ENCODE assay signal across 1 cellular context in the genomic region with DNA sequence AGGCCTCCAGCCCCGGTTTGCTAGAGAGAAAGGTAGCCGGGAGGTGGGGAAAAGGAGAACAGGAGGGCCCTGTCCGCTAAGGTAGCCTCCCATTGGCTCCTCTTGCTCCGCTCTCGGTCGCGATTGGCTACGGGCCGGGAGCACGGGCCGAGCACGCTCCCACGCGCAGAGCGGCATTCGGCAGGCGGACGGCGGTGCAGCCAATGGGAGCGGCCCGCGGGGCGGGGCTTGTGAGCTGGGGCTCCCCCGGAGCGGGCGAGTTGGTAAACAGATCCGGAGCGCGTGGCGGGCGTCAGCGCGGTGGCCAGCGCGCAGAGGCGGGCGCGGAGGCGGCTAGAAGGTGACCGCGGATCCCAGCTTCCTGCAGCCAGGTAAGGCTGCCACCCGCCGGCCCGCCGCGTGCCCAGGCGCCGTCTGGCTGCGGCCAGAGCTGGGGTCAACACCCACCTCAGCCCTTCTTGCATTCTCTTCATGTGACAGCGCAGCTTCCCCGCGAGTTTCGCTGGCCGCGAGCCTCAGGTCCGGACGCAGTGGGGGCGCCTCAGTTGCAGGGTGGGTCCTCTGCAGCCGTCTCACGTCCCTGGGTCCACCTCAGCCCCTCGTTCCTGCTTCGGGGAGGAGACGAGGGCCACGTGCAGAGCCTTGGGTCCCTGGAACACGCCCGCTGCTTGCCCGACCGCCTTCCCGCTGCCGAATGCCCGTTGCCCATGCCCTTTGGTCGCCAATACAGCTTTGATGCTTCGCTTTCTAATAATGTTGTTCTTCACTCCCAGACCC.
TF ChIP-seq lines count a peak whose summit lies in the region.

Gene COQ8A, plus strand, starts transcription at position 266 of the 777 bp plus-strand sequence. CDS start 21,092 bp downstream, outside the sequence.

TF ChIP-seq in WTC11, 78 proteins besides CTCF, POLR2A, EP300 and RAD21 (continued from another document and continues in another):
- TF ChIP-seq ZNF263 (CRISPR knock-in tag; IDR thresholded peaks at IDR 0.05; ENCODE audit: low read depth): no peak; the same call in 1 of the 2 replicates
- 0 out of 2 replicates have a peak, but pooled peaks have one; percentile 14 for TF ChIP-seq ATF1 (CRISPR knock-in tag; IDR thresholded peaks at IDR 0.05)
- TF ChIP-seq FOXP1 (CRISPR knock-in tag; IDR thresholded peaks at IDR 0.05; ENCODE audit: borderline replicate concordance): peak; percentile 78; the same call in 1 of the 2 replicates
- no peak for TF ChIP-seq SMAD4 (CRISPR knock-in tag; IDR thresholded peaks at IDR 0.05)
- peak; percentile 70 for TF ChIP-seq GABPB1 (CRISPR knock-in tag; IDR thresholded peaks at IDR 0.05)
- no peak for TF ChIP-seq RORB (CRISPR knock-in tag; IDR thresholded peaks at IDR 0.05)
- TF ChIP-seq, protein P1, sequence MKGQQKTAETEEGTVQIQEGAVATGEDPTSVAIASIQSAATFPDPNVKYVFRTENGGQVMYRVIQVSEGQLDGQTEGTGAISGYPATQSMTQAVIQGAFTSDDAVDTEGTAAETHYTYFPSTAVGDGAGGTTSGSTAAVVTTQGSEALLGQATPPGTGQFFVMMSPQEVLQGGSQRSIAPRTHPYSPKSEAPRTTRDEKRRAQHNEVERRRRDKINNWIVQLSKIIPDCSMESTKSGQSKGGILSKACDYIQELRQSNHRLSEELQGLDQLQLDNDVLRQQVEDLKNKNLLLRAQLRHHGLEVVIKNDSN (CRISPR knock-in tag; IDR thresholded peaks at IDR 0.05): peak; percentile 56
- TF ChIP-seq TCF7 (CRISPR knock-in tag; IDR thresholded peaks at IDR 0.05; ENCODE audit: low read depth): 0 out of 2 replicates have a peak, but pooled peaks have one; percentile 61
- no peak for TF ChIP-seq SOX15 (CRISPR knock-in tag; IDR thresholded peaks at IDR 0.05)
- TF ChIP-seq RELA (CRISPR knock-in tag; IDR thresholded peaks at IDR 0.05; ENCODE audit: borderline replicate concordance): peak; percentile 84
- TF ChIP-seq MAX (CRISPR knock-in tag; IDR thresholded peaks at IDR 0.05): peak; percentile 95
- peak; percentile 47; the same call in 1 of the 2 replicates for TF ChIP-seq ELF4 (CRISPR knock-in tag; IDR thresholded peaks at IDR 0.05; ENCODE audit: low read depth)
- peak; percentile 93 for TF ChIP-seq SMAD3 (CRISPR knock-in tag; IDR thresholded peaks at IDR 0.05; ENCODE audit: borderline replicate concordance)
- TF ChIP-seq ZBTB21 (CRISPR knock-in tag; IDR thresholded peaks at IDR 0.05; ENCODE audit: borderline replicate concordance): no peak
- peak; percentile 87 for TF ChIP-seq CREB1 (CRISPR knock-in tag; IDR thresholded peaks at IDR 0.05)
- TF ChIP-seq ATF3 (CRISPR knock-in tag; conservative IDR thresholded peaks at IDR 0.05): 0 out of 2 replicates have a peak, but pooled peaks have one; percentile 20
- 0 out of 2 replicates have a peak, but pooled peaks have one; percentile 8 for TF ChIP-seq NR1H2 (CRISPR knock-in tag; IDR thresholded peaks at IDR 0.05)
- TF ChIP-seq NR2C2 (CRISPR knock-in tag; IDR thresholded peaks at IDR 0.05): peak; percentile 77
- peak; percentile 20; the same call in 1 of the 2 replicates for TF ChIP-seq ARID4B (CRISPR knock-in tag; IDR thresholded peaks at IDR 0.05; ENCODE audit: borderline replicate concordance)
- TF ChIP-seq, protein P2, sequence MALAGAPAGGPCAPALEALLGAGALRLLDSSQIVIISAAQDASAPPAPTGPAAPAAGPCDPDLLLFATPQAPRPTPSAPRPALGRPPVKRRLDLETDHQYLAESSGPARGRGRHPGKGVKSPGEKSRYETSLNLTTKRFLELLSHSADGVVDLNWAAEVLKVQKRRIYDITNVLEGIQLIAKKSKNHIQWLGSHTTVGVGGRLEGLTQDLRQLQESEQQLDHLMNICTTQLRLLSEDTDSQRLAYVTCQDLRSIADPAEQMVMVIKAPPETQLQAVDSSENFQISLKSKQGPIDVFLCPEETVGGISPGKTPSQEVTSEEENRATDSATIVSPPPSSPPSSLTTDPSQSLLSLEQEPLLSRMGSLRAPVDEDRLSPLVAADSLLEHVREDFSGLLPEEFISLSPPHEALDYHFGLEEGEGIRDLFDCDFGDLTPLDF (CRISPR knock-in tag; IDR thresholded peaks at IDR 0.05): peak; percentile 91
- TF ChIP-seq, protein P3, sequence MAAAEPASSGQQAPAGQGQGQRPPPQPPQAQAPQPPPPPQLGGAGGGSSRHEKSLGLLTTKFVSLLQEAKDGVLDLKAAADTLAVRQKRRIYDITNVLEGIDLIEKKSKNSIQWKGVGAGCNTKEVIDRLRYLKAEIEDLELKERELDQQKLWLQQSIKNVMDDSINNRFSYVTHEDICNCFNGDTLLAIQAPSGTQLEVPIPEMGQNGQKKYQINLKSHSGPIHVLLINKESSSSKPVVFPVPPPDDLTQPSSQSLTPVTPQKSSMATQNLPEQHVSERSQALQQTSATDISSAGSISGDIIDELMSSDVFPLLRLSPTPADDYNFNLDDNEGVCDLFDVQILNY (CRISPR knock-in tag; IDR thresholded peaks at IDR 0.05): peak; percentile 95
- no peak for TF ChIP-seq GRHL2 (CRISPR knock-in tag; IDR thresholded peaks at IDR 0.05; ENCODE audit: insufficient replicate concordance, severe bottlenecking)
- no peak for TF ChIP-seq ZSCAN18 (CRISPR knock-in tag; IDR thresholded peaks at IDR 0.05)
- TF ChIP-seq, protein P4, sequence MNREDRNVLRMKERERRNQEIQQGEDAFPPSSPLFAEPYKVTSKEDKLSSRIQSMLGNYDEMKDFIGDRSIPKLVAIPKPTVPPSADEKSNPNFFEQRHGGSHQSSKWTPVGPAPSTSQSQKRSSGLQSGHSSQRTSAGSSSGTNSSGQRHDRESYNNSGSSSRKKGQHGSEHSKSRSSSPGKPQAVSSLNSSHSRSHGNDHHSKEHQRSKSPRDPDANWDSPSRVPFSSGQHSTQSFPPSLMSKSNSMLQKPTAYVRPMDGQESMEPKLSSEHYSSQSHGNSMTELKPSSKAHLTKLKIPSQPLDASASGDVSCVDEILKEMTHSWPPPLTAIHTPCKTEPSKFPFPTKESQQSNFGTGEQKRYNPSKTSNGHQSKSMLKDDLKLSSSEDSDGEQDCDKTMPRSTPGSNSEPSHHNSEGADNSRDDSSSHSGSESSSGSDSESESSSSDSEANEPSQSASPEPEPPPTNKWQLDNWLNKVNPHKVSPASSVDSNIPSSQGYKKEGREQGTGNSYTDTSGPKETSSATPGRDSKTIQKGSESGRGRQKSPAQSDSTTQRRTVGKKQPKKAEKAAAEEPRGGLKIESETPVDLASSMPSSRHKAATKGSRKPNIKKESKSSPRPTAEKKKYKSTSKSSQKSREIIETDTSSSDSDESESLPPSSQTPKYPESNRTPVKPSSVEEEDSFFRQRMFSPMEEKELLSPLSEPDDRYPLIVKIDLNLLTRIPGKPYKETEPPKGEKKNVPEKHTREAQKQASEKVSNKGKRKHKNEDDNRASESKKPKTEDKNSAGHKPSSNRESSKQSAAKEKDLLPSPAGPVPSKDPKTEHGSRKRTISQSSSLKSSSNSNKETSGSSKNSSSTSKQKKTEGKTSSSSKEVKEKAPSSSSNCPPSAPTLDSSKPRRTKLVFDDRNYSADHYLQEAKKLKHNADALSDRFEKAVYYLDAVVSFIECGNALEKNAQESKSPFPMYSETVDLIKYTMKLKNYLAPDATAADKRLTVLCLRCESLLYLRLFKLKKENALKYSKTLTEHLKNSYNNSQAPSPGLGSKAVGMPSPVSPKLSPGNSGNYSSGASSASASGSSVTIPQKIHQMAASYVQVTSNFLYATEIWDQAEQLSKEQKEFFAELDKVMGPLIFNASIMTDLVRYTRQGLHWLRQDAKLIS (CRISPR knock-in tag; IDR thresholded peaks at IDR 0.05; ENCODE audit: borderline replicate concordance): no peak
- peak; percentile 68 for TF ChIP-seq USF2 (CRISPR knock-in tag; IDR thresholded peaks at IDR 0.05)
- peak; percentile 61; the same call in 1 of the 2 replicates for TF ChIP-seq HMGXB4 (CRISPR knock-in tag; IDR thresholded peaks at IDR 0.05)
- peak; percentile 17; the same call in 1 of the 2 replicates for TF ChIP-seq ESRRA (CRISPR knock-in tag; IDR thresholded peaks at IDR 0.05; ENCODE audit: borderline replicate concordance)
- peak; percentile 94 for TF ChIP-seq KAT7 (CRISPR knock-in tag; IDR thresholded peaks at IDR 0.05; ENCODE audit: borderline replicate concordance)
- TF ChIP-seq JUN (CRISPR knock-in tag; IDR thresholded peaks at IDR 0.05): peak; percentile 43
- TF ChIP-seq ZNF219 (CRISPR knock-in tag; IDR thresholded peaks at IDR 0.05; ENCODE audit: borderline replicate concordance): no peak; the same call in 1 of the 2 replicates
- TF ChIP-seq ZNF512 (CRISPR knock-in tag; IDR thresholded peaks at IDR 0.05; ENCODE audit: borderline replicate concordance): no peak
- peak; percentile 51; the same call in 1 of the 2 replicates for TF ChIP-seq SP1 (CRISPR knock-in tag; conservative IDR thresholded peaks at IDR 0.05)
- TF ChIP-seq CREM (CRISPR knock-in tag; IDR thresholded peaks at IDR 0.05): peak; percentile 68; the same call in 1 of the 2 replicates
- peak; percentile 78; the same call in 1 of the 2 replicates for TF ChIP-seq TP53 (CRISPR knock-in tag; IDR thresholded peaks at IDR 0.05)
- no peak for TF ChIP-seq ZNF423 (CRISPR knock-in tag; IDR thresholded peaks at IDR 0.05)
